ENCODE assay signal across 15 cellular contexts in the genomic region with DNA sequence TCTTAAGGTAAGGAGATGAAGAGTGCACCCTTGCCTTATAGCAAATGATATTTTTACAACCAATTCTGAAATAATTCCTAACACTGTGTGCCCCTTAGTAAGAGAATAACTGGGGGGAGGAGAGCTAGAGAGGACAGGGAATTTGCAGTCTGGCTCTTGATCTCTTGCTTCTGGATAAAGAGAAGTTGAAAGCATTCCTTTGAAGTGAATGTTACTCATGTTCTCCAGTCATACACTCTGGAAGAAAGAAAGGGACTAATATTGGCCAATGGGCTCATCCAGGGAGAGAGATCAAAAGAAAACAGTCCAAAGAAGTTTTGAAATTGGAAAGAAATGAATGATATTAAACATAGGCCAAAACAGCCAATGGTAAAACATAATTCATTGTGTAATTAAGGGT. TPM values are rescaled to one million over a fixed set of nuclear protein-coding genes. Genes with fewer than 3 reads are reported as not detected.
DNase-seq lines count a peak whose midpoint lies in the region; ATAC-seq, FAIRE-seq and TF ChIP-seq lines count a peak whose summit lies in the region.
"Had no signal": no experiment of that assay in that cellular context is flagged by ENCODE, and none has a peak within 500 bp of the region (broad histone marks: within the 10 kb centered on the region; RNA-seq: fewer than 3 reads in every experiment).

No MANE protein-coding gene starts in this region.

- peak overlapping the region; percentile 5; the same call in 1 of the 2 replicates for H3K27ac ChIP-seq in BLaER1
- H3K27ac ChIP-seq in Karpas-422 (ENCODE audit: low read length) = peak overlapping the region; percentile 97
- no peak overlapping the region for H3K27ac ChIP-seq in brain microvascular endothelial cell
- H3K27ac ChIP-seq: parathyroid adenoma, VCaP had no signal

- peaks cover 11% of the 10 kb centered on the region for H3K36me3 ChIP-seq in BLaER1
- peaks cover 9% of the 10 kb centered on the region for H3K36me3 ChIP-seq in Karpas-422 (ENCODE audit: insufficient read depth, low read length)
- no peaks in the 10 kb centered on the region for H3K36me3 ChIP-seq in brain microvascular endothelial cell (replicated peaks)

- no peak for FAIRE-seq in D721Med (lab: Jason Lieb, UNC)

- DNase-seq in Karpas-422 (no peak), brain microvascular endothelial cell (peak; percentile 21), natural killer cell (no peak), NCI-H1694 (lab: John Stamatoyannopoulos, UW) (no peak), NCI-H69 (lab: John Stamatoyannopoulos, UW) (no peak), D721Med (ENCODE audit: insufficient read length, low spot score) (no peak), NCI-H774 (lab: John Stamatoyannopoulos, UW) (no peak)
- DNase-seq: activated CD8-positive, alpha-beta memory T cell treated with anti-CD3 and anti-CD28 coated beads, Interleukin-2, amount 50 U/mL, for 4 hours; amniotic stem cell; effector memory CD4-positive, alpha-beta T cell had no signal

- H3K27ac Mint-ChIP-seq in natural killer cell = peak overlapping the region; percentile 68 to 81
- H3K27ac Mint-ChIP-seq: stimulated activated effector memory CD8-positive, alpha-beta T cell treated with anti-CD3 and anti-CD28 coated beads, Interleukin-12 subunit alpha, Interleukin-12 subunit beta, amount 100 ng/mL, for 72 hours had no signal

- H3K9me3 ChIP-seq in BLaER1 (peaks cover 3% of the 10 kb centered on the region), Karpas-422 (ENCODE audit: low read length) (no peaks in the 10 kb centered on the region)

- H3K4me1 ChIP-seq in BLaER1 (peaks cover 81% of the 10 kb centered on the region), Karpas-422 (ENCODE audit: low read length) (peaks cover 93% of the 10 kb centered on the region)

- no peak for TF ChIP-seq CTCF in brain microvascular endothelial cell (IDR thresholded peaks at IDR 0.05; ENCODE audit: low read depth, low read length, missing control alignments)
- no peak for TF ChIP-seq CTCF in natural killer cell (IDR thresholded peaks at IDR 0.05)
- TF ChIP-seq CTCF in D721Med (IDR thresholded peaks at IDR 0.05; ENCODE audit: insufficient read depth, missing control alignments) = no peak

- H3K4me2 ChIP-seq in BLaER1 (peak overlapping the region; percentile 10; the same call in 1 of the 2 replicates), Karpas-422 (ENCODE audit: low read depth, low read length, poor library complexity, severe bottlenecking) (peak overlapping the region; percentile 75)

- H3K4me1 Mint-ChIP-seq in natural killer cell = peaks cover 74 to 80% of the 10 kb centered on the region in 2 donors

- peaks cover 87% of the 10 kb centered on the region for H3K79me2 ChIP-seq in Karpas-422 (ENCODE audit: low read length)
- H3K79me2 ChIP-seq: parathyroid adenoma had no signal

- H4K20me1 ChIP-seq in BLaER1 (no peaks in the 10 kb centered on the region), Karpas-422 (ENCODE audit: insufficient read depth, low read depth, low read length) (no peaks in the 10 kb centered on the region)

- H3K36me3 Mint-ChIP-seq in natural killer cell = no peaks in the 10 kb centered on the region

- intact Hi-C loops in natural killer cell (cut with micrococcal nuclease) = no loop called here

- in situ Hi-C loops in brain microvascular endothelial cell (cut with HindIII; ENCODE audit: low pct_ligation_motif_present, low sequenced_read_pairs) = no loop called here

- H3K9ac ChIP-seq in BLaER1 = no peak overlapping the region
- H3K9ac ChIP-seq in Karpas-422 (ENCODE audit: low read length) = peak overlapping the region; percentile 44
- H3K9ac ChIP-seq: parathyroid adenoma had no signal

- no peak for ATAC-seq in natural killer cell
- ATAC-seq: Right ventricle myocardium inferior; stimulated activated effector memory CD8-positive, alpha-beta T cell treated with anti-CD3 and anti-CD28 coated beads, Interleukin-12 subunit alpha, Interleukin-12 subunit beta, amount 100 ng/mL, for 72 hours had no signal

- no peak overlapping the region for H2AFZ ChIP-seq in Karpas-422 (ENCODE audit: low read length)
- H2AFZ ChIP-seq: parathyroid adenoma had no signal

- H3K9me3 Mint-ChIP-seq in natural killer cell = no peaks in the 10 kb centered on the region
- H3K9me3 Mint-ChIP-seq: stimulated activated effector memory CD8-positive, alpha-beta T cell treated with anti-CD3 and anti-CD28 coated beads, Interleukin-12 subunit alpha, Interleukin-12 subunit beta, amount 100 ng/mL, for 72 hours had no signal

- H3K4me3 Mint-ChIP-seq in natural killer cell = peak overlapping the region; percentile 10
- H3K4me3 Mint-ChIP-seq: stimulated activated effector memory CD8-positive, alpha-beta T cell treated with anti-CD3 and anti-CD28 coated beads, Interleukin-12 subunit alpha, Interleukin-12 subunit beta, amount 100 ng/mL, for 72 hours had no signal

- H3K9me2 ChIP-seq in Karpas-422 (replicated peaks; ENCODE audit: insufficient read depth, low read length) = no peaks in the 10 kb centered on the region

- no peaks in the 10 kb centered on the region for H3K27me3 Mint-ChIP-seq in natural killer cell (ENCODE audit: low read depth in 2 of 2)

- H3K4me3 ChIP-seq in BLaER1 (no peak overlapping the region), Karpas-422 (ENCODE audit: low read length) (no peak overlapping the region), brain microvascular endothelial cell (ENCODE audit: low read depth, low read length) (no peak overlapping the region)

- H3K27me3 ChIP-seq in BLaER1 (no peaks in the 10 kb centered on the region), Karpas-422 (ENCODE audit: low read length) (no peaks in the 10 kb centered on the region), brain microvascular endothelial cell (replicated peaks) (no peaks in the 10 kb centered on the region)

RNA-seq across cellular contexts. Expression of a gene that starts 25.3 kb away (rescaled TPM):
- 149 and 291 TPM in 2 replicates for total RNA-seq in Karpas-422 (2014; rRNA removed; shearing (Covaris generic); ENCODE audit: low replicate concordance)
- 100 to 1,000 TPM; 121 to 131 (median 128) TPM for total RNA-seq in natural killer cell
